20 cellular contexts compared by ENCODE assay signal in genomic region chr7:22628112-22628511, GRCh38.
DNase-seq lines count a peak whose midpoint lies in the region; ATAC-seq, FAIRE-seq and TF ChIP-seq lines count a peak whose summit lies in the region.
"Had no signal": no experiment of that assay in that cellular context is flagged by ENCODE, and none has a peak within 500 bp of the region (broad histone marks: within the 10 kb centered on the region; RNA-seq: fewer than 3 reads in every experiment).

No MANE protein-coding gene starts in this region.

- no peaks in the 10 kb centered on the region for H3K27me3 ChIP-seq in bronchial epithelial cell (ENCODE audit: control insufficient read depth, insufficient read depth, low read length)
- H3K27me3 ChIP-seq: Peyer's patch had no signal

- H3K4me3 ChIP-seq in bronchial epithelial cell (ENCODE audit: low read depth, low read length): no peak overlapping the region
- H3K4me3 ChIP-seq: A549, Peyer's patch had no signal

- no peaks in the 10 kb centered on the region for H3K36me3 ChIP-seq in bronchial epithelial cell (ENCODE audit: control insufficient read depth, insufficient read depth, low read length)
- H3K36me3 ChIP-seq: Peyer's patch had no signal

- no peak for ATAC-seq in GM18498 (IDR thresholded peaks at IDR 0.05; ENCODE audit: unreplicated experiment)
- ATAC-seq: A549, HCT116 had no signal

- TF ChIP-seq CTCF in bronchial epithelial cell (IDR thresholded peaks at IDR 0.05; ENCODE audit: insufficient read depth, low read length, severe bottlenecking): no peak

- DNase-seq in NCI-H345 (lab: John Stamatoyannopoulos, UW) (peak; percentile 28), NCI-H345 treated with DMSO at 0.1 percent for 48 hours (lab: John Stamatoyannopoulos, UW; ENCODE audit: unreplicated experiment) (no peak), NCI-H1417 (lab: John Stamatoyannopoulos, UW) (peak in 2 of 3 experiments; percentile 25 to 75), NCI-H748 treated with DMSO at 0.1 percent for 48 hours (lab: John Stamatoyannopoulos, UW) (peak; percentile 74), bronchial epithelial cell (ENCODE audit: low read depth) (peak; percentile 41), NCI-H446 (lab: John Stamatoyannopoulos, UW) (no peak), NCI-H2107 treated with DMSO at 0.1 percent for 48 hours (lab: John Stamatoyannopoulos, UW; ENCODE audit: unreplicated experiment) (no peak)
- DNase-seq: COR-L47; GDM1; KG1; NCI-H1092 treated with DMSO at 0.1 percent for 48 hours; NCI-H187 treated with DMSO at 0.1 percent for 48 hours; NCI-H524 treated with DMSO at 0.1 percent for 48 hours; NK-92 treated with Interleukin-12 subunit alpha and Interleukin-12 subunit beta, amount 100 ng/mL, for 24 hours; Peyer's patch; T-helper 9 cell had no signal

- FAIRE-seq in bronchial epithelial cell (lab: Jason Lieb, UNC): no peak
- FAIRE-seq: A549, H1 had no signal

Comparison
In these comparisons a context has a peak if more than half of its experiments do, and no peak if none do; other contexts are left out.
1. DNase-seq: peak in NCI-H345 (single experiment), NCI-H1417 (2 of 3), NCI-H748 treated with DMSO at 0.1 percent for 48 hours (single experiment) and bronchial epithelial cell (single experiment); none in NCI-H345 treated with DMSO at 0.1 percent for 48 hours (single experiment), NCI-H446 (0 of 2) and NCI-H2107 treated with DMSO at 0.1 percent for 48 hours (single experiment).